ENCODE assay signal across 13 cellular contexts in genomic region chr18:21777814-21778213, GRCh38.
A peak's percentile ranks its signal among the peaks of the same experiment; 100 is the strongest.
DNase-seq lines count a peak whose midpoint lies in the region; ATAC-seq lines count a peak whose summit lies in the region.
"Had no signal": no experiment of that assay in that cellular context is flagged by ENCODE, and none has a peak within 500 bp of the region (broad histone marks: within the 10 kb centered on the region; RNA-seq: fewer than 3 reads in every experiment).

No MANE protein-coding gene starts in this region.

- ATAC-seq in GM18873 (IDR thresholded peaks at IDR 0.05; ENCODE audit: low FRiP score, unreplicated experiment): peak; percentile 61
- peak; percentile 74 for ATAC-seq in GM21526 (IDR thresholded peaks at IDR 0.05; ENCODE audit: low FRiP score, unreplicated experiment)
- ATAC-seq in HG03159 (IDR thresholded peaks at IDR 0.05; ENCODE audit: unreplicated experiment): peak; percentile 70
- ATAC-seq: gastroesophageal sphincter, left cardiac atrium had no signal

- DNase-seq in fibroblast of peridontal ligament (ENCODE audit: extremely low read depth) (peak; percentile 24), kidney glomerular epithelial cell (lab: John Stamatoyannopoulos, UW) (no peak), AG08396 (ENCODE audit: low spot score) (no peak), NCI-H1092 (lab: John Stamatoyannopoulos, UW) (no peak), NCI-H187 (lab: John Stamatoyannopoulos, UW) (no peak)
- DNase-seq: activated naive CD8-positive, alpha-beta T cell treated with anti-CD3 and anti-CD28 coated beads for 36 hours; CD4-positive, alpha-beta memory T cell; left cardiac atrium; NCI-H1694 had no signal
